In the genomic region with DNA sequence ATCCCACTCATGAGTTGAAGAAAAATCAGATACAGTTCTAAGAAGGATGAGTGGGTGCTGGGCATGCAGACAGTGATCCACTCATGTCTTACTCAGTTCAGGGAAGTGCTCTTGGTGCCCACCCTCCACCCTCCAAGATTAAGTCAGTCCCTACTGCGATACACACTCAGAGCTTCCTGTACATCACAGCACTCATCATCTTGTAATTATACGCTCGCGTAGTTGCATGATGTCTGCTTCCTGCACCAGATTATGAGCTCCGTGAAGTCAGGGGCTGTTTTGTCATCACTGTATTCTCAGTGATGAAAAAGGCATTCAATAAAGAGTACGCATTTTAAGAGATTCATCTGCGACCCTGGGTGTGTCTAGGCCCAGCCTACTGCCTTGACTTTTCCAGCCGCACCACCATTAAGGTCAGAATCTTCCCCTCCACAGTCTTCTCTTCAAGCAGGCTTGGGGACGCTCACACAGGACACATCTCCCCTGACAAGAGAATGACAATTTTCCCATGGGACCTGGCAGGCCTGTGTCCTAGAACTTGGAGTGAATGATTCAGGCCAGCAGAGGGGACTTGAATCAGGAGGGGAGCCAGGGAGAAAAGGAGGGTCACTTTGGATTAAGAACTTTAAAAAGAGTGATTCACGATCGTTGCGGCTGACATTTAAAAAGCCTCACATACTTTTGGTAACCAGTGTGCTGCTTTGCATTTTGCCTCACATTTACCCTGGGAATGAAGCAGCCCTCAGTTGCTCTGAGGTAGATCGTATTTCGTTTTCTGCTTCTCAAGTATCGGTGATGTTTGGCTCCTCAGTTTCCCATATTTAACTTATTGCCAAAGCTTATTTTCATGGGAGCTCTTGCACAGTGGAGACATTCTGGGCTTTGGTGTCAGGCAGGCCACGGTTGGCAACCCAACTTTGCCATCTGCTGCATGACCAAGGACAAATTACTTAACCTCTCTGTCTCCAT, we compare ENCODE assay signal across 31 cellular contexts. TPM values are rescaled to one million over a fixed set of nuclear protein-coding genes. Genes with fewer than 3 reads are reported as not detected.
DNase-seq lines count a peak whose midpoint lies in the region; ATAC-seq, FAIRE-seq and TF ChIP-seq lines count a peak whose summit lies in the region.
"Had no signal": no experiment of that assay in that cellular context is flagged by ENCODE, and none has a peak within 500 bp of the region (broad histone marks: within the 10 kb centered on the region; RNA-seq: fewer than 3 reads in every experiment).

No MANE protein-coding gene starts in this region.

- in situ Hi-C loops in astrocyte of the spinal cord (cut with HindIII; ENCODE audit: low sequenced_read_pairs): no loop called here

- peak; percentile 10 for DNase-seq in activated CD8-positive, alpha-beta memory T cell treated with anti-CD3 and anti-CD28 coated beads, Interleukin-2, amount 50 U/mL, for 48 hours
- no peak for DNase-seq in activated CD8-positive, alpha-beta memory T cell treated with anti-CD3 and anti-CD28 coated beads for 24 hours
- DNase-seq in astrocyte of the spinal cord (ENCODE audit: low read depth, low spot score): peak; percentile 62
- peak; percentile 53 for DNase-seq in fibroblast of pulmonary artery (ENCODE audit: low read depth)
- DNase-seq in CD8-positive, alpha-beta memory T cell: no peak
- no peak for DNase-seq in iPS-NIHi7 (ENCODE audit: extremely low spot score)
- DNase-seq in sciatic nerve (ENCODE audit: low spot score): no peak
- DNase-seq in frontal cortex (ENCODE audit: low spot score in 2 of 2): no peak
- DNase-seq: 8988T; activated CD4-positive, alpha-beta T cell treated with anti-CD3 and anti-CD28 coated beads for 36 hours; activated CD8-positive, alpha-beta T cell treated with anti-CD3 and anti-CD28 coated beads for 36 hours; activated effector memory CD4-positive, alpha-beta T cell treated with Interleukin-2 at 50 U/mL for 16 hours; Calu3; DMS79 treated with DMSO at 0.1 percent for 48 hours; gastrocnemius medialis; left cardiac atrium; NCI-H1092; NCI-H1694; NCI-H2171; NCI-H82; stimulated activated naive CD4-positive, alpha-beta T cell; SW 1271; upper lobe of left lung had no signal

- H3K4me3 ChIP-seq in astrocyte of the spinal cord (ENCODE audit: low read depth, low read length) (no peak overlapping the region), fibroblast of pulmonary artery (replicated peaks; ENCODE audit: low read depth, low read length) (no peak overlapping the region)
- H3K4me3 ChIP-seq in CD8-positive, alpha-beta memory T cell (ENCODE audit: low read length): no peak overlapping the region
- H3K4me3 ChIP-seq: gastrocnemius medialis, suprapubic skin, upper lobe of left lung had no signal

- CTCF ChIA-PET in CD8-positive, alpha-beta memory T cell (lab: Charles Lee): no interaction called here

- H3K4me3 Mint-ChIP-seq in CD8-positive, alpha-beta memory T cell: no peak overlapping the region
- H3K4me3 Mint-ChIP-seq: activated CD4-positive, alpha-beta T cell treated with anti-CD3 and anti-CD28 coated beads for 36 hours; activated CD8-positive, alpha-beta T cell treated with anti-CD3 and anti-CD28 coated beads for 36 hours; CD14-positive monocyte; central memory CD8-positive, alpha-beta T cell; dendritic cell treated with granulocyte-macrophage colony-stimulating factor and Interleukin-4, amounts not matched to agents 40 ng/mL and 50 ng/mL, for 4 days; nephron had no signal

- H3K9me3 Mint-ChIP-seq in CD8-positive, alpha-beta memory T cell: no peaks in the 10 kb centered on the region
- H3K9me3 Mint-ChIP-seq: activated CD8-positive, alpha-beta T cell treated with anti-CD3 and anti-CD28 coated beads for 36 hours; activated naive CD4-positive, alpha-beta T cell treated with anti-CD3 and anti-CD28 coated beads, Interleukin-2, amount 50 U/mL, for 72 hours; CD14-positive monocyte; central memory CD8-positive, alpha-beta T cell; dendritic cell treated with granulocyte-macrophage colony-stimulating factor and Interleukin-4, amounts not matched to agents 40 ng/mL and 50 ng/mL, for 4 days; nephron had no signal

- no peak for ATAC-seq in sciatic nerve
- ATAC-seq: activated CD4-positive, alpha-beta T cell treated with anti-CD3 and anti-CD28 coated beads for 36 hours; activated CD8-positive, alpha-beta T cell treated with anti-CD3 and anti-CD28 coated beads for 36 hours; activated naive CD4-positive, alpha-beta T cell treated with anti-CD3 and anti-CD28 coated beads, Interleukin-2, amount 50 U/mL, for 72 hours; esophagus mucosa; left cardiac atrium had no signal

- H3K4me1 Mint-ChIP-seq in CD8-positive, alpha-beta memory T cell: no peaks in the 10 kb centered on the region
- H3K4me1 Mint-ChIP-seq: activated CD4-positive, alpha-beta T cell treated with anti-CD3 and anti-CD28 coated beads for 36 hours; CD14-positive monocyte; central memory CD8-positive, alpha-beta T cell had no signal

- POLR2A ChIA-PET in CD8-positive, alpha-beta memory T cell (lab: Charles Lee): interaction anchor here (0.6 kb wide), 1 partner anchor 825 kb away, joined by 5 read pairs; no protein-coding TSS in a partner anchor

- FAIRE-seq in frontal cortex (lab: Jason Lieb, UNC): no peak
- FAIRE-seq: GM18507 had no signal

- TF ChIP-seq CTCF in astrocyte of the spinal cord (IDR thresholded peaks at IDR 0.05; ENCODE audit: low read depth, low read length) (no peak), fibroblast of pulmonary artery (IDR thresholded peaks at IDR 0.05; ENCODE audit: low read length, missing control alignments) (no peak)

- no peaks in the 10 kb centered on the region for H3K4me1 ChIP-seq in CD8-positive, alpha-beta memory T cell (ENCODE audit: insufficient read depth, low read length)
- H3K4me1 ChIP-seq: gastrocnemius medialis, suprapubic skin, upper lobe of left lung had no signal

- no peaks in the 10 kb centered on the region for H3K36me3 Mint-ChIP-seq in CD8-positive, alpha-beta memory T cell
- H3K36me3 Mint-ChIP-seq: activated naive CD4-positive, alpha-beta T cell treated with anti-CD3 and anti-CD28 coated beads, Interleukin-2, amount 50 U/mL, for 72 hours; CD14-positive monocyte had no signal

- no peaks in the 10 kb centered on the region for H3K9me3 ChIP-seq in CD8-positive, alpha-beta memory T cell (ENCODE audit: low read length)
- H3K9me3 ChIP-seq: gastrocnemius medialis, suprapubic skin, upper lobe of left lung had no signal

- no peaks in the 10 kb centered on the region for H3K27me3 ChIP-seq in CD8-positive, alpha-beta memory T cell (ENCODE audit: insufficient read depth, low read length, poor library complexity, severe bottlenecking)
- H3K27me3 ChIP-seq: gastrocnemius medialis, suprapubic skin, upper lobe of left lung had no signal

- H3K27me3 Mint-ChIP-seq in CD8-positive, alpha-beta memory T cell: peaks cover 5 to 9% of the 10 kb centered on the region in 2 donors
- H3K27me3 Mint-ChIP-seq: activated CD4-positive, alpha-beta T cell treated with anti-CD3 and anti-CD28 coated beads for 36 hours; activated CD8-positive, alpha-beta T cell treated with anti-CD3 and anti-CD28 coated beads for 36 hours had no signal

- H3K27ac Mint-ChIP-seq in CD8-positive, alpha-beta memory T cell: no peak overlapping the region
- H3K27ac Mint-ChIP-seq: activated CD4-positive, alpha-beta T cell treated with anti-CD3 and anti-CD28 coated beads for 36 hours; activated CD8-positive, alpha-beta T cell treated with anti-CD3 and anti-CD28 coated beads for 36 hours; activated naive CD4-positive, alpha-beta T cell treated with anti-CD3 and anti-CD28 coated beads, Interleukin-2, amount 50 U/mL, for 72 hours; CD14-positive monocyte; dendritic cell treated with granulocyte-macrophage colony-stimulating factor and Interleukin-4, amounts not matched to agents 40 ng/mL and 50 ng/mL, for 4 days; nephron had no signal

- intact Hi-C loops in sciatic nerve (cut with DNase I): loop anchor here (10.0 kb wide), 1 partner anchor 1659 kb away; no protein-coding TSS in a partner anchor

- no peaks in the 10 kb centered on the region for H3K36me3 ChIP-seq in CD8-positive, alpha-beta memory T cell (ENCODE audit: insufficient read depth, low read length)
- H3K36me3 ChIP-seq: gastrocnemius medialis, suprapubic skin, upper lobe of left lung had no signal

- no peak overlapping the region for H3K27ac ChIP-seq in CD8-positive, alpha-beta memory T cell (ENCODE audit: low read depth, low read length)
- H3K27ac ChIP-seq: suprapubic skin, upper lobe of left lung had no signal

RNA-seq across cellular contexts. Expression of gene PDE8A, which starts 7.9 kb away (rescaled TPM):
- total RNA-seq in CD8-positive, alpha-beta memory T cell: 10 to 100 TPM; 14.3 to 17.6 TPM
- 4.4 TPM for polyA plus RNA-seq in CD8-positive, alpha-beta memory T cell
- total RNA-seq in sciatic nerve: 71.4 TPM
- 34.6 TPM for total RNA-seq in frontal cortex

Comparison
In these comparisons a context has a peak if more than half of its experiments do, and no peak if none do; other contexts are left out.
1. DNase-seq: peak in activated CD8-positive, alpha-beta memory T cell treated with anti-CD3 and anti-CD28 coated beads, Interleukin-2, amount 50 U/mL, for 48 hours (single experiment), astrocyte of the spinal cord (single experiment) and fibroblast of pulmonary artery (single experiment); none in activated CD8-positive, alpha-beta memory T cell treated with anti-CD3 and anti-CD28 coated beads for 24 hours (single experiment), CD8-positive, alpha-beta memory T cell (0 of 5), iPS-NIHi7 (single experiment), sciatic nerve (single experiment) and frontal cortex (0 of 2).